10 cellular contexts compared by ENCODE assay signal in the genomic region with DNA sequence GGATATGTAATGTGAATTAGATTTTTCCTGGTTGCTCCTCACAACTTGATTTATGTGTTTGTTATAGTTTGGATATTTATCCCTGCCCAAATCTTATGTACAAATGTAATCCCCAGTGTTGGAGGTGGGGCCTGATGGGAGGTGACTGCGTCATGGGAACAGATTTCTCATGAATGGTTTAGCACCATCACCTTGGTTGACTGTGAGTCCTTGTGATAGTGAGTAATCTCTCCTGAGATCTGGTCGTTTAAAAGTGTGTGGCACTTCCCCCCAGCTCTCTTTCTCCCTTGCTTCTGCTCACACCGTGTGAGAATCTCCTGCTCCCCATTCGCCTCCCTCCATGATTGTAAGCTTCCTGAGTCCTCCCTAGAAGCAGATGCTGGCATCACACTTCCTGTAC. TPM values are rescaled to one million over a fixed set of nuclear protein-coding genes. Genes with fewer than 3 reads are reported as not detected.
A peak's percentile ranks its signal among the peaks of the same experiment; 100 is the strongest.
DNase-seq lines count a peak whose midpoint lies in the region; ATAC-seq, FAIRE-seq and TF ChIP-seq lines count a peak whose summit lies in the region.
"Had no signal": no experiment of that assay in that cellular context is flagged by ENCODE, and none has a peak within 500 bp of the region (broad histone marks: within the 10 kb centered on the region; RNA-seq: fewer than 3 reads in every experiment).

No MANE protein-coding gene starts in this region.

- H4K20me1 ChIP-seq in keratinocyte (ENCODE audit: control insufficient read depth, extremely low read depth, insufficient read depth, low read length) = no peaks in the 10 kb centered on the region
- no peaks in the 10 kb centered on the region for H4K20me1 ChIP-seq in GM23338 (replicated peaks; ENCODE audit: insufficient read depth)

- H2AFZ ChIP-seq in keratinocyte (ENCODE audit: control insufficient read depth, low read length) (no peak overlapping the region), GM23338 (no peak overlapping the region)

- peak overlapping the region; percentile 61 for H3K4me3 Mint-ChIP-seq in activated naive CD8-positive, alpha-beta T cell treated with anti-CD3 and anti-CD28 coated beads for 36 hours
- H3K4me3 Mint-ChIP-seq in GM23338 = no peak overlapping the region

- no peaks in the 10 kb centered on the region for H3K27me3 Mint-ChIP-seq in activated naive CD8-positive, alpha-beta T cell treated with anti-CD3 and anti-CD28 coated beads for 36 hours
- peaks cover 26% of the 10 kb centered on the region for H3K27me3 Mint-ChIP-seq in GM23338 (ENCODE audit: insufficient read depth, low read depth, poor library complexity)

- no peak for ATAC-seq in GM21423 (IDR thresholded peaks at IDR 0.05; ENCODE audit: unreplicated experiment)
- no peak for ATAC-seq in GM23338

- no peaks in the 10 kb centered on the region for H3K36me3 Mint-ChIP-seq in activated naive CD8-positive, alpha-beta T cell treated with anti-CD3 and anti-CD28 coated beads for 36 hours
- no peaks in the 10 kb centered on the region for H3K36me3 Mint-ChIP-seq in GM23338 (ENCODE audit: low read depth)

- DNase-seq in activated naive CD4-positive, alpha-beta T cell treated with Interleukin-2 at 50 U/mL for 16 hours = peak; percentile 3
- no peak for DNase-seq in activated naive CD4-positive, alpha-beta T cell treated with anti-CD3 and anti-CD28 coated beads, Interleukin-2, amount 50 U/mL, for 16 hours
- DNase-seq in activated naive CD8-positive, alpha-beta T cell treated with anti-CD3 and anti-CD28 coated beads for 36 hours = no peak
- no peak for DNase-seq in keratinocyte (ENCODE audit: low read depth, low spot score)
- DNase-seq in GM23338 (ENCODE audit: low spot score) = no peak
- no peak for DNase-seq in DMS53 treated with DMSO at 0.1 percent for 48 hours (lab: John Stamatoyannopoulos, UW; ENCODE audit: unreplicated experiment)
- DNase-seq: mesendoderm, NCI-H187 treated with DMSO at 0.1 percent for 48 hours had no signal

- no peaks in the 10 kb centered on the region for H3K9me2 ChIP-seq in GM23338 (ENCODE audit: insufficient read depth)

- no peaks in the 10 kb centered on the region for H3K36me3 ChIP-seq in keratinocyte (ENCODE audit: control insufficient read depth in 2 of 2, extremely low read depth in 1 of 2, insufficient read depth in 2 of 2, low read length in 2 of 2)
- H3K36me3 ChIP-seq in subcutaneous abdominal adipose tissue (ENCODE audit: control insufficient read depth in 5 of 5, insufficient read depth in 5 of 5, low read length in 5 of 5) = no peaks in the 10 kb centered on the region
- H3K36me3 ChIP-seq in GM23338 (ENCODE audit: insufficient read depth) = no peaks in the 10 kb centered on the region

- H3K4me2 ChIP-seq in keratinocyte (ENCODE audit: control insufficient read depth, extremely low read depth, insufficient read depth, low read depth, low read length) = peak overlapping the region; percentile 47
- H3K4me2 ChIP-seq in GM23338 = no peak overlapping the region

- H3K79me2 ChIP-seq in keratinocyte (ENCODE audit: control insufficient read depth, insufficient read depth, low read length) = peaks cover 9% of the 10 kb centered on the region
- H3K79me2 ChIP-seq in GM23338 (replicated peaks; ENCODE audit: insufficient read depth) = no peaks in the 10 kb centered on the region

- dilution Hi-C loops in keratinocyte (cut with MboI; ENCODE audit: extremely low pct_ligation_motif_present, low sequenced_read_pairs) = no loop called here

- no peaks in the 10 kb centered on the region for H3F3A ChIP-seq in GM23338 (replicated peaks; ENCODE audit: low read depth)

- no peaks in the 10 kb centered on the region for H3K9me1 ChIP-seq in keratinocyte (ENCODE audit: control insufficient read depth, extremely low read depth, insufficient read depth, low read length)

- H3K9ac ChIP-seq in keratinocyte (ENCODE audit: control insufficient read depth, extremely low read depth, insufficient read depth, low read length) (no peak overlapping the region), subcutaneous abdominal adipose tissue (ENCODE audit: low read length in 5 of 5) (no peak overlapping the region)

- H3K4me3 ChIP-seq in keratinocyte (ENCODE audit: control insufficient read depth in 2 of 3, extremely low read depth in 1 of 3, insufficient read depth in 2 of 3, low read depth in 1 of 3, low read length in 3 of 3) (no peak overlapping the region), subcutaneous abdominal adipose tissue (ENCODE audit: low read depth in 1 of 5, low read length in 5 of 5) (peak overlapping the region in 1 of 5 donors; percentile 57), GM23338 (no peak overlapping the region)

- TF ChIP-seq CTCF in keratinocyte (optimal IDR thresholded peaks at IDR 0.05 in 1 of 3, IDR thresholded peaks at IDR 0.05 in 1 of 3, conservative IDR thresholded peaks at IDR 0.05 in 1 of 3; ENCODE audit: extremely low read depth in 1 of 3, insufficient read depth in 2 of 3, low read length in 3 of 3) (no peak), GM23338 (conservative IDR thresholded peaks at IDR 0.05; ENCODE audit: low read depth in 2 of 2) (no peak)

- H3K27me3 ChIP-seq in keratinocyte (ENCODE audit: control insufficient read depth, extremely low read depth, insufficient read depth, low read length) (peaks cover 5% of the 10 kb centered on the region), subcutaneous abdominal adipose tissue (ENCODE audit: control insufficient read depth in 5 of 5, insufficient read depth in 4 of 5, low read length in 5 of 5) (peaks cover 0 to 16% (median 8%) of the 10 kb centered on the region in 5 donors), GM23338 (ENCODE audit: insufficient read depth) (peaks cover 43% of the 10 kb centered on the region)

- no peak overlapping the region for H3K27ac ChIP-seq in keratinocyte (ENCODE audit: control insufficient read depth, insufficient read depth, low read length)
- peak overlapping the region; percentile 66 for H3K27ac ChIP-seq in subcutaneous abdominal adipose tissue (ENCODE audit: low read depth, low read length)
- H3K27ac ChIP-seq in GM23338 (ENCODE audit: low read depth) = no peak overlapping the region

- no peaks in the 10 kb centered on the region for H3K9me3 Mint-ChIP-seq in activated naive CD8-positive, alpha-beta T cell treated with anti-CD3 and anti-CD28 coated beads for 36 hours
- H3K9me3 Mint-ChIP-seq in GM23338 = no peaks in the 10 kb centered on the region

- H3K4me1 ChIP-seq in keratinocyte (ENCODE audit: control insufficient read depth, extremely low read depth, insufficient read depth, low read length) = no peaks in the 10 kb centered on the region
- peaks cover 0 to 14% (median 12%) of the 10 kb centered on the region in 5 donors for H3K4me1 ChIP-seq in subcutaneous abdominal adipose tissue (ENCODE audit: control insufficient read depth in 5 of 5, insufficient read depth in 5 of 5, low read length in 5 of 5)
- H3K4me1 ChIP-seq in GM23338 (ENCODE audit: insufficient read depth) = no peaks in the 10 kb centered on the region

- H3K9me3 ChIP-seq in keratinocyte (ENCODE audit: control insufficient read depth, low read depth, low read length) (no peaks in the 10 kb centered on the region), subcutaneous abdominal adipose tissue (ENCODE audit: control insufficient read depth in 5 of 5, low read length in 5 of 5) (no peaks in the 10 kb centered on the region)

- peaks cover 31% of the 10 kb centered on the region for H3K4me1 Mint-ChIP-seq in activated naive CD8-positive, alpha-beta T cell treated with anti-CD3 and anti-CD28 coated beads for 36 hours
- H3K4me1 Mint-ChIP-seq in GM23338 = peaks cover 13% of the 10 kb centered on the region; the same call in 2 of the 3 replicates

- no peak overlapping the region for H3K27ac Mint-ChIP-seq in activated naive CD8-positive, alpha-beta T cell treated with anti-CD3 and anti-CD28 coated beads for 36 hours
- no peak overlapping the region for H3K27ac Mint-ChIP-seq in GM23338

- FAIRE-seq in keratinocyte (lab: Jason Lieb, UNC) = peak; percentile 63

RNA-seq across cellular contexts. Expression of a gene that starts 2.2 kb away (rescaled TPM):
- total RNA-seq in activated naive CD8-positive, alpha-beta T cell treated with anti-CD3 and anti-CD28 coated beads for 36 hours = 1 to 10 TPM; 7.6 to 9.3 TPM
- 8.9 to 9.6 TPM (median 9.4 TPM) in 3 replicates for polyA plus RNA-seq in keratinocyte
- polyA plus RNA-seq in keratinocyte (2011; ENCODE audit: low read depth) = 6.4 TPM
- polyA plus RNA-seq in keratinocyte (2011; cell fraction: cytosol; rRNA removed) = 8.6 and 9.9 TPM in 2 replicates
- polyA plus RNA-seq in keratinocyte (2011; cell fraction: nucleus; rRNA removed) = 8.9 and 11.3 TPM in 2 replicates
- polyA plus RNA-seq in keratinocyte (2012; ENCODE audit: low replicate concordance) = 7.7 and 8.8 TPM in 2 replicates
- 46.2 to 74.8 TPM (median 67.5 TPM) in 3 replicates for polyA minus RNA-seq in keratinocyte
- 26.7 TPM for polyA minus RNA-seq in keratinocyte (2011; cell fraction: cytosol; rRNA and poly(A)+ RNA removed)
- polyA minus RNA-seq in keratinocyte (2011; cell fraction: nucleus; rRNA and poly(A)+ RNA removed) = 21.4 and 25.5 TPM in 2 replicates
- 2.1 and 3.0 TPM in 2 replicates for total RNA-seq in GM23338 (2014; rRNA removed; shearing (Covaris generic))
- polyA plus RNA-seq in GM23338 (2016; fragmentation: Nextera tagmentation; extraction: Ambion mirVana) = 0.31 and 0.84 TPM in 2 replicates

RNA-seq across cellular contexts. Expression of a gene that starts 50.3 kb away (rescaled TPM):
- total RNA-seq in activated naive CD8-positive, alpha-beta T cell treated with anti-CD3 and anti-CD28 coated beads for 36 hours = not detected
- polyA plus RNA-seq in keratinocyte (not detected in 3 replicates), GM23338 (2016; fragmentation: Nextera tagmentation; extraction: Ambion mirVana) (not detected in 2 replicates)
- not detected for polyA plus RNA-seq in keratinocyte (2011; ENCODE audit: low read depth)
- not detected in 2 replicates for polyA plus RNA-seq in keratinocyte (2011; cell fraction: cytosol; rRNA removed)
- polyA plus RNA-seq in keratinocyte (2011; cell fraction: nucleus; rRNA removed) = not detected in 2 replicates
- not detected in 2 replicates for polyA plus RNA-seq in keratinocyte (2012; ENCODE audit: low replicate concordance)
- polyA minus RNA-seq in keratinocyte = not detected in 3 replicates
- not detected for polyA minus RNA-seq in keratinocyte (2011; cell fraction: cytosol; rRNA and poly(A)+ RNA removed)
- not detected in 2 replicates for polyA minus RNA-seq in keratinocyte (2011; cell fraction: nucleus; rRNA and poly(A)+ RNA removed)
- not detected in 2 replicates for total RNA-seq in GM23338 (2014; rRNA removed; shearing (Covaris generic))

RNA-seq across cellular contexts. Expression of a gene that starts 52.3 kb away (rescaled TPM):
- total RNA-seq in activated naive CD8-positive, alpha-beta T cell treated with anti-CD3 and anti-CD28 coated beads for 36 hours = 10 to 100 TPM; 25.2 to 29.7 TPM
- polyA plus RNA-seq in keratinocyte (24.6 to 48.5 TPM (median 35.8 TPM) in 3 replicates), GM23338 (2016; fragmentation: Nextera tagmentation; extraction: Ambion mirVana) (10.2 and 12.6 TPM in 2 replicates)
- polyA plus RNA-seq in keratinocyte (2011; ENCODE audit: low read depth) = 30.8 TPM
- polyA plus RNA-seq in keratinocyte (2011; cell fraction: cytosol; rRNA removed) = 23.4 and 26.0 TPM in 2 replicates
- polyA plus RNA-seq in keratinocyte (2011; cell fraction: nucleus; rRNA removed) = 34.7 and 43.5 TPM in 2 replicates
- polyA plus RNA-seq in keratinocyte (2012; ENCODE audit: low replicate concordance) = 15.8 and 47.8 TPM in 2 replicates
- polyA minus RNA-seq in keratinocyte = 8.2 to 23.7 TPM (median 22.4 TPM) in 3 replicates
- 16.7 TPM for polyA minus RNA-seq in keratinocyte (2011; cell fraction: cytosol; rRNA and poly(A)+ RNA removed)
- 16.8 and 17.8 TPM in 2 replicates for polyA minus RNA-seq in keratinocyte (2011; cell fraction: nucleus; rRNA and poly(A)+ RNA removed)
- total RNA-seq in GM23338 (2014; rRNA removed; shearing (Covaris generic)) = 10.9 and 20.0 TPM in 2 replicates
